In genomic region chr12:121918679-121919038, GRCh38 we compare ENCODE assay signal across 9 cellular contexts. TPM values are rescaled to one million over a fixed set of nuclear protein-coding genes. Genes with fewer than 3 reads are reported as not detected.
DNase-seq lines count a peak whose midpoint lies in the region; ATAC-seq, FAIRE-seq and TF ChIP-seq lines count a peak whose summit lies in the region.
"Had no signal": no experiment of that assay in that cellular context is flagged by ENCODE, and none has a peak within 500 bp of the region (broad histone marks: within the 10 kb centered on the region; RNA-seq: fewer than 3 reads in every experiment).

No MANE protein-coding gene starts in this region.

- ATAC-seq in GM21717 (IDR thresholded peaks at IDR 0.05; ENCODE audit: unreplicated experiment) (peak; percentile 18), activated B cell treated with CpG ODN at 0.5 μM for 24 hours (ENCODE audit: low read depth) (peak; percentile 40), left lung (peak; percentile 46)

- intact Hi-C loops in activated B cell treated with CpG ODN at 0.5 μM for 24 hours (cut with micrococcal nuclease): loop anchor here (1.0 to 2.0 kb wide), 8 partner anchors 62 to 273 kb away; no protein-coding TSS in a partner anchor
- intact Hi-C loops in left lung (cut with DNase I): no loop called here

- POLR2A ChIA-PET in activated B cell treated with CpG ODN at 0.5 μM for 24 hours (lab: Charles Lee): interaction anchor here (0.6 to 1.4 kb wide), 10 partner anchors 73 to 382 kb away, joined by 3 to 12 read pairs (median 5); partner anchors contain the start of gene BCL7A

- peak overlapping the region; percentile 98 to 100 (median 99) for H3K4me2 ChIP-seq in BLaER1 treated with 17β-estradiol and CSF1 and Interleukin-3, amounts not matched to agents 10 nM and 100 nM

- H3K9me3 ChIP-seq in BLaER1 treated with 17β-estradiol and CSF1 and Interleukin-3, amounts not matched to agents 10 nM and 100 nM (replicated peaks in 1 of 11): no peaks in the 10 kb centered on the region
- H3K9me3 ChIP-seq in left lung: no peaks in the 10 kb centered on the region

- peaks cover 28 to 43% (median 38%) of the 10 kb centered on the region in 11 experiments for H3K36me3 ChIP-seq in BLaER1 treated with 17β-estradiol and CSF1 and Interleukin-3, amounts not matched to agents 10 nM and 100 nM
- H3K36me3 ChIP-seq in left lung: peaks cover 0 to 39% of the 10 kb centered on the region in 2 donors

- TF ChIP-seq CTCF in activated B cell treated with CpG ODN at 0.5 μM for 24 hours (IDR thresholded peaks at IDR 0.05): no peak
- no peak for TF ChIP-seq CTCF in left lung (IDR thresholded peaks at IDR 0.05)

- peaks cover 54 to 73% (median 64%) of the 10 kb centered on the region in 10 experiments for H3K4me1 ChIP-seq in BLaER1 treated with 17β-estradiol and CSF1 and Interleukin-3, amounts not matched to agents 10 nM and 100 nM
- peaks cover 0 to 12% of the 10 kb centered on the region in 2 donors for H3K4me1 ChIP-seq in left lung

- H3K9ac ChIP-seq in BLaER1 treated with 17β-estradiol and CSF1 and Interleukin-3, amounts not matched to agents 10 nM and 100 nM: peak overlapping the region; percentile 50 to 83 (median 72)

- peak overlapping the region; percentile 51 for H3K27ac Mint-ChIP-seq in activated B cell treated with CpG ODN at 0.5 μM for 24 hours

- peak overlapping the region; percentile 32 to 90 (median 62); a peak in 21 of 22 replicates for H3K27ac ChIP-seq in BLaER1 treated with 17β-estradiol and CSF1 and Interleukin-3, amounts not matched to agents 10 nM and 100 nM
- H3K27ac ChIP-seq in left lung: peak overlapping the region in 1 of 2 donors; percentile 63

- FAIRE-seq in GM19239 (lab: Jason Lieb, UNC): no peak

- H4K20me1 ChIP-seq in BLaER1 treated with 17β-estradiol and CSF1 and Interleukin-3, amounts not matched to agents 10 nM and 100 nM: peaks cover 0 to 26% (median 0%) of the 10 kb centered on the region in 11 experiments; a peak in 3 of 22 replicates

- H3K4me1 Mint-ChIP-seq in activated B cell treated with CpG ODN at 0.5 μM for 24 hours: peaks cover 12% of the 10 kb centered on the region

- H3K36me3 Mint-ChIP-seq in activated B cell treated with CpG ODN at 0.5 μM for 24 hours (ENCODE audit: low read depth): peaks cover 25% of the 10 kb centered on the region

- H3K27me3 ChIP-seq in BLaER1 treated with 17β-estradiol and CSF1 and Interleukin-3, amounts not matched to agents 10 nM and 100 nM: no peaks in the 10 kb centered on the region
- H3K27me3 ChIP-seq in left lung: no peaks in the 10 kb centered on the region

- DNase-seq in activated B cell treated with CpG ODN at 0.5 μM for 24 hours (no peak), left lung (peak in 1 of 2 donors; percentile 33), GDM1 (lab: John Stamatoyannopoulos, UW) (no peak), GM19239 (ENCODE audit: insufficient read length, low spot score) (no peak), T-helper 9 cell (no peak), HCEC 1CT (no peak)

- no peaks in the 10 kb centered on the region for H3K9me3 Mint-ChIP-seq in activated B cell treated with CpG ODN at 0.5 μM for 24 hours

- no peaks in the 10 kb centered on the region for H3K27me3 Mint-ChIP-seq in activated B cell treated with CpG ODN at 0.5 μM for 24 hours

- CTCF ChIA-PET in activated B cell treated with CpG ODN at 0.5 μM for 24 hours (lab: Charles Lee): interaction anchor here (0.6 to 5.7 kb wide), 32 partner anchors 9 to 209 kb away, joined by 3 to 42 read pairs (median 4); partner anchors contain the start of gene PSMD9

- peak overlapping the region; percentile 47 to 73 (median 60) for H3K4me3 ChIP-seq in BLaER1 treated with 17β-estradiol and CSF1 and Interleukin-3, amounts not matched to agents 10 nM and 100 nM
- peak overlapping the region; percentile 35 to 38 for H3K4me3 ChIP-seq in left lung

- H3K4me3 Mint-ChIP-seq in activated B cell treated with CpG ODN at 0.5 μM for 24 hours: peak overlapping the region; percentile 80

RNA-seq across cellular contexts. Expression of gene CFAP251, which starts 0.3 kb away (rescaled TPM):
- 0.91 and 1.2 TPM in 2 replicates for total RNA-seq in activated B cell treated with CpG ODN at 0.5 μM for 24 hours
- 1 to 10 TPM; 5.2 to 8.4 TPM for total RNA-seq in left lung

RNA-seq across cellular contexts. Expression of gene PSMD9, which starts 30.1 kb away (rescaled TPM):
- total RNA-seq in activated B cell treated with CpG ODN at 0.5 μM for 24 hours (35.9 and 40.2 TPM in 2 replicates), left lung (10 to 100 TPM; 39.3 to 53.8 TPM)

RNA-seq across cellular contexts. Expression of gene HPD, which starts 60.0 kb away (rescaled TPM):
- total RNA-seq in activated B cell treated with CpG ODN at 0.5 μM for 24 hours: not detected in 2 replicates
- total RNA-seq in left lung: 1 to 10 TPM in 1 of 2 donors, under 1 TPM in 1; 0.85 to 2.1 TPM
- total RNA-seq: glomerular endothelial cell had no signal
